Comparison of ENCODE assay signal across 8 cellular contexts in genomic region chr15:73564255-73564654, GRCh38.
A peak's percentile ranks its signal among the peaks of the same experiment; 100 is the strongest.
DNase-seq lines count a peak whose midpoint lies in the region; ATAC-seq and TF ChIP-seq lines count a peak whose summit lies in the region.

No MANE protein-coding gene starts in this region.

- H2AFZ ChIP-seq in PC-9 = no peak overlapping the region
- H2AFZ ChIP-seq in MM.1S (ENCODE audit: low read length) = no peak overlapping the region

- no peak for ATAC-seq in GM21786 (IDR thresholded peaks at IDR 0.05; ENCODE audit: unreplicated experiment)

- H3K4me1 ChIP-seq in PC-9 (replicated peaks; ENCODE audit: insufficient read depth) (peaks cover 14% of the 10 kb centered on the region), MM.1S (ENCODE audit: low read length) (no peaks in the 10 kb centered on the region)

- H3K9me2 ChIP-seq in PC-9 (ENCODE audit: insufficient read depth) (no peaks in the 10 kb centered on the region), MM.1S (replicated peaks; ENCODE audit: insufficient read depth, low read length) (no peaks in the 10 kb centered on the region)

- H3K36me3 ChIP-seq in PC-9 (ENCODE audit: low read depth) (peaks cover 24% of the 10 kb centered on the region; the same call in 1 of the 2 replicates), MM.1S (replicated peaks; ENCODE audit: insufficient read depth, low read length) (no peaks in the 10 kb centered on the region)

- POLR2A ChIA-PET in PC-9 (lab: Charles Lee; ENCODE audit: unreplicated experiment) = no interaction called here

- H3K27me3 ChIP-seq in PC-9 (ENCODE audit: insufficient read depth, low read depth) (no peaks in the 10 kb centered on the region), MM.1S (replicated peaks; ENCODE audit: insufficient read depth, low read length) (no peaks in the 10 kb centered on the region)

- DNase-seq in NCI-H2107 treated with DMSO at 0.1 percent for 48 hours (lab: John Stamatoyannopoulos, UW; ENCODE audit: unreplicated experiment) (peak; percentile 23), NCI-H2107 (lab: John Stamatoyannopoulos, UW) (no peak), PC-9 (peak; percentile 60 to 83), dermis microvascular lymphatic vessel endothelial cell (ENCODE audit: low read depth in 2 of 2) (peak; percentile 36 to 79), pulmonary artery endothelial cell (ENCODE audit: low read depth, low spot score) (peak; percentile 22), NCI-H187 treated with DMSO at 0.1 percent for 48 hours (lab: John Stamatoyannopoulos, UW) (no peak), MM.1S (no peak)

- no peak overlapping the region for H3K27ac ChIP-seq in PC-9
- no peak overlapping the region for H3K27ac ChIP-seq in MM.1S (ENCODE audit: low read length)

- H3K9me3 ChIP-seq in PC-9 (ENCODE audit: insufficient read depth, low read depth) (no peaks in the 10 kb centered on the region), MM.1S (replicated peaks; ENCODE audit: insufficient read depth, low read length) (no peaks in the 10 kb centered on the region)

- peaks cover 21% of the 10 kb centered on the region for H3F3A ChIP-seq in PC-9 (ENCODE audit: insufficient read depth, low read depth)
- no peaks in the 10 kb centered on the region for H3F3A ChIP-seq in MM.1S (ENCODE audit: insufficient read depth, low read length)

- no TSS peak for BruUV-seq in PC-9 (replicated peaks; lab: Mats Ljungman, UMichigan)

- H3K4me2 ChIP-seq in PC-9 = 0 out of 2 replicates have a peak overlapping the region, but pooled peaks have one; percentile 21
- H3K4me2 ChIP-seq in MM.1S (ENCODE audit: low read depth, low read length) = no peak overlapping the region

- CTCF ChIA-PET in PC-9 (lab: Charles Lee) = interaction anchor here (0.6 kb wide), 1 partner anchor 122 kb away, joined by 4 read pairs; no protein-coding TSS in a partner anchor

- intact Hi-C loops in PC-9 (cut with micrococcal nuclease; ENCODE audit: unreplicated experiment) = loop anchor here (1.0 to 5.0 kb wide), 2 partner anchors 70 to 343 kb away; no protein-coding TSS in a partner anchor

- H3K9ac ChIP-seq in MM.1S (ENCODE audit: low read length) = no peak overlapping the region

- 0 out of 2 replicates have a peak, but pooled peaks cover 4% of the 10 kb centered on the region for H3K79me2 ChIP-seq in PC-9 (ENCODE audit: low read depth)
- H3K79me2 ChIP-seq in MM.1S (ENCODE audit: low read length) = no peaks in the 10 kb centered on the region

- H3K4me3 ChIP-seq in PC-9 = no peak overlapping the region
- no peak overlapping the region for H3K4me3 ChIP-seq in MM.1S (ENCODE audit: low read length)

- 0 out of 2 replicates have a peak, but pooled peaks have one; percentile 28 for TF ChIP-seq CTCF in PC-9 (conservative IDR thresholded peaks at IDR 0.05)
- TF ChIP-seq CTCF in MM.1S (IDR thresholded peaks at IDR 0.05; ENCODE audit: low read length) = no peak

- H4K20me1 ChIP-seq in PC-9 (ENCODE audit: insufficient read depth) = peaks cover 32% of the 10 kb centered on the region
- H4K20me1 ChIP-seq in MM.1S (ENCODE audit: insufficient read depth, low read length) = no peaks in the 10 kb centered on the region

Comparison
In these comparisons a context has a peak if more than half of its experiments do, and no peak if none do; other contexts are left out.
1. DNase-seq: peak in NCI-H2107 treated with DMSO at 0.1 percent for 48 hours (single experiment), PC-9 (2 of 2), dermis microvascular lymphatic vessel endothelial cell (2 of 2) and pulmonary artery endothelial cell (single experiment); none in NCI-H2107 (single experiment), NCI-H187 treated with DMSO at 0.1 percent for 48 hours (single experiment) and MM.1S (single experiment).